1 cellular context compared by ENCODE assay signal in the genomic region with DNA sequence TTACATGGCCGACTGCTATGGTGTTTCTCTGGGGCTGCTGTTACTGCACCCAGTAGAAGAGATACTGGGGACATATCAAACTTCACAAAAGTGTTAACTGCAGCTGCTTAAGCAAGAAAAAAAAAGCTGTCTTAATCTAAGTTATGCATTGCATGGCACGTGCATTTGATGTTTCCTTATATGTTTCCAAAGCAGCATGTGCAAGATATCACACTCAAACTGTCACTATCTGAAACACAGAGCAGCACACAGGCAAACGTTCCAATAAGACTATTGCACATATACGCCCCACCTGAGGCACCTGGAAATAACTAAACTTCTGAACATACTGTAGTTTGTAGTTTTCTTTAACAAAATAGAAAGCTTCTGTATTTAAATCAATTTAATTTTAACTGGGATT.
TF ChIP-seq lines count a peak whose summit lies in the region.

No MANE protein-coding gene starts in this region.

TF ChIP-seq in IMR-90, 13 proteins besides CTCF, POLR2A, EP300 and RAD21 (continued from another document):
- TF ChIP-seq, protein P1, sequence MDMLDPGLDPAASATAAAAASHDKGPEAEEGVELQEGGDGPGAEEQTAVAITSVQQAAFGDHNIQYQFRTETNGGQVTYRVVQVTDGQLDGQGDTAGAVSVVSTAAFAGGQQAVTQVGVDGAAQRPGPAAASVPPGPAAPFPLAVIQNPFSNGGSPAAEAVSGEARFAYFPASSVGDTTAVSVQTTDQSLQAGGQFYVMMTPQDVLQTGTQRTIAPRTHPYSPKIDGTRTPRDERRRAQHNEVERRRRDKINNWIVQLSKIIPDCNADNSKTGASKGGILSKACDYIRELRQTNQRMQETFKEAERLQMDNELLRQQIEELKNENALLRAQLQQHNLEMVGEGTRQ (IDR thresholded peaks at IDR 0.05; ENCODE audit: low read depth, low read length) = no peak
